1 cellular context compared by ENCODE assay signal in the genomic region with DNA sequence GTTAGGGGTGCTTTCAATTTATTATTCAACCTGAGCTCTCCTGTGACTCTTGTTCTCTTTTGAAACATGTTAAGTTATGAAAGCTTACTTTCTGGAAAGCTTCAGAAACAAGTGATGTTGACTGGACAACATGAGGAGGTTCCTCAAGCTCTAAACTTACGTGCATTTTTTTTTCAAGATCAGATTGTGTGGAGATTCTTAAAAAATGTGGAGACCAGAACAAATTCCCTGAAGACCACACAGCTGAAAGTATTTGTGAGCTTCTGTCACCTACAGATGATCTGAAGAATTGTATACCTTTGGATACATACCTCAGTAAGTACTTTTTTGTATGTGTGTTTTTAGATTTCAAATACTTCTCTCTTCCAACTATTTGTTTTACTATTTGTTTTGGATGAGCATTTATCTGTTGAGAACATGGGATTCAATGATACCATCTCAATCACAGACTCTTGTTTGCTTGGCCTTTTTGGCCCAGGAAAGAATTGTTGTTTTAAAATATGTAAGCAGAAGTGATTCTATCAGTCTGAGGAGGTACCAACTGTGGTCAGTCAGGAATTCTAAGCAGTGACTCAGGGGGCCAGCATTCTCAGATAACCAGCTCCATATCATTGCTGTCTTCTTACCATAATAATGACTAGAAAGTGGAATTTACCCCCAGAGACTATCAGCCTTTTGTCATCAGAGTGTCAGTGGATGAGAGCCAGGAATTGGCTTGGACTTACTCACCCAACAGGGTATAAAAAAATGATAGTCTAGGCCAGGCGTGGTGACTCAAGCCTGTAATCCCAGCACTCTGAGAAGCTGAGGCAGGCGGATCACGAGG.
TF ChIP-seq lines count a peak whose summit lies in the region.

No MANE protein-coding gene starts in this region.

TF ChIP-seq in IMR-90, 13 proteins besides CTCF, POLR2A, EP300 and RAD21:
- TF ChIP-seq MXI1 (IDR thresholded peaks at IDR 0.05; ENCODE audit: borderline replicate concordance, low read depth, low read length) (no peak), MAZ (IDR thresholded peaks at IDR 0.05; ENCODE audit: borderline replicate concordance, low read depth, low read length) (peak; percentile 15; the same call in 1 of the 2 replicates), MAFK (IDR thresholded peaks at IDR 0.05; ENCODE audit: low read depth, low read length) (no peak), BHLHE40 (IDR thresholded peaks at IDR 0.05; ENCODE audit: low read depth, low read length) (peak; percentile 51), CEBPB (IDR thresholded peaks at IDR 0.05; ENCODE audit: low read depth, low read length) (peak; percentile 56; the same call in 1 of the 2 replicates), FOS (IDR thresholded peaks at IDR 0.05; ENCODE audit: low read depth, low read length) (peak; percentile 86), RCOR1 (IDR thresholded peaks at IDR 0.05; ENCODE audit: insufficient replicate concordance, low read length) (peak; percentile 81), CHD1 (IDR thresholded peaks at IDR 0.05; ENCODE audit: low read depth, low read length) (no peak), SMC3 (IDR thresholded peaks at IDR 0.05; ENCODE audit: low read depth, low read length) (no peak; the same call in 1 of the 2 replicates), NFE2L2 (IDR thresholded peaks at IDR 0.05; ENCODE audit: low read depth, low read length) (no peak), RFX5 (IDR thresholded peaks at IDR 0.05; ENCODE audit: low read depth, low read length) (no peak)
- TF ChIP-seq, protein P1, sequence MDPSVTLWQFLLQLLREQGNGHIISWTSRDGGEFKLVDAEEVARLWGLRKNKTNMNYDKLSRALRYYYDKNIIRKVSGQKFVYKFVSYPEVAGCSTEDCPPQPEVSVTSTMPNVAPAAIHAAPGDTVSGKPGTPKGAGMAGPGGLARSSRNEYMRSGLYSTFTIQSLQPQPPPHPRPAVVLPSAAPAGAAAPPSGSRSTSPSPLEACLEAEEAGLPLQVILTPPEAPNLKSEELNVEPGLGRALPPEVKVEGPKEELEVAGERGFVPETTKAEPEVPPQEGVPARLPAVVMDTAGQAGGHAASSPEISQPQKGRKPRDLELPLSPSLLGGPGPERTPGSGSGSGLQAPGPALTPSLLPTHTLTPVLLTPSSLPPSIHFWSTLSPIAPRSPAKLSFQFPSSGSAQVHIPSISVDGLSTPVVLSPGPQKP (IDR thresholded peaks at IDR 0.05; ENCODE audit: borderline replicate concordance, low read depth, low read length): no peak
- TF ChIP-seq, protein P2, sequence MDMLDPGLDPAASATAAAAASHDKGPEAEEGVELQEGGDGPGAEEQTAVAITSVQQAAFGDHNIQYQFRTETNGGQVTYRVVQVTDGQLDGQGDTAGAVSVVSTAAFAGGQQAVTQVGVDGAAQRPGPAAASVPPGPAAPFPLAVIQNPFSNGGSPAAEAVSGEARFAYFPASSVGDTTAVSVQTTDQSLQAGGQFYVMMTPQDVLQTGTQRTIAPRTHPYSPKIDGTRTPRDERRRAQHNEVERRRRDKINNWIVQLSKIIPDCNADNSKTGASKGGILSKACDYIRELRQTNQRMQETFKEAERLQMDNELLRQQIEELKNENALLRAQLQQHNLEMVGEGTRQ (IDR thresholded peaks at IDR 0.05; ENCODE audit: low read depth, low read length): peak; percentile 33; the same call in 1 of the 2 replicates
TF ChIP-seq in IMR-90: peak in this region for 6.
